In the genomic region with DNA sequence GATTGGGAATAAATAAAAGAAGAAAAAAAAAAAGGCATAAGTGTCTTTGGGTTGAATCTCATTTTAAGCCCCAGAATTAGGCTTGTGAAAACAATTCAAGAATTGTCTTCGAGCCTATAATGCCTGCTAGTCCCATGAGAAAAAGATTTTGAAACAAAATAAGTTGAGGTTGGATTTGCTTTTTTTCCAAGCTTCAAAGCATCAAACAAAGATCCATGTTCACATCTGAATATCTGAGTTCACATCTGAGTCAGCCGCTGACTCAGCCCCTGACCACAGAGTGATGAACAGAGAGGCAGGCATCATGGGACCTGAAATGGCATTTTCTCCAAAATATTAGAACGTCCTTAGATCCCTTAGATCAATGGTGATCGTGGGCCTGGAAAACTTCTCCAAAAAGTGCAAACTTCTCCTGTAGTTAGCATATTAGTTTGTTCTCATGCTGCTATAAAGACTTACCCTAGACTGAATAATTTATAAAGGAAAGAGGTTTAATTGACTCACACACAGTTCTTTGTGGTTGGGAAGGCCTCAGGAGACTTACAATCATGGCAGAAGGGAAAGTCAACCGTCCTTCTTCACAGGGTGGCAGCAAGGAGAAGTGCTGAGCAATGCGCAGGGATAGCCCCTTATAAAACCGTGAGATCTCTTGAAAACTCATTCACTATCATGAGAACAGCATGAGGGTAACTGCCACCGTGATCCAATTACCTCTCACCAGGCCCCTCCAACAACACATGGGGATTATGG, we compare ENCODE assay signal across 11 cellular contexts.
A peak's percentile ranks its signal among the peaks of the same experiment; 100 is the strongest.
DNase-seq lines count a peak whose midpoint lies in the region; FAIRE-seq and TF ChIP-seq lines count a peak whose summit lies in the region.
"Had no signal": no experiment of that assay in that cellular context is flagged by ENCODE, and none has a peak within 500 bp of the region (broad histone marks: within the 10 kb centered on the region; RNA-seq: fewer than 3 reads in every experiment).

No MANE protein-coding gene starts in this region.

- H3K27me3 ChIP-seq in transverse colon, result no peaks in the 10 kb centered on the region
- H3K27me3 ChIP-seq: testis had no signal

- H3K4me1 ChIP-seq in transverse colon, result no peaks in the 10 kb centered on the region
- H3K4me1 ChIP-seq: testis had no signal

- TF ChIP-seq POLR2A in GM12892 (IDR thresholded peaks at IDR 0.05; ENCODE audit: low read depth, low read length) (no peak), transverse colon (IDR thresholded peaks at IDR 0.05) (no peak)

- no peak overlapping the region for H3K27ac ChIP-seq in transverse colon
- H3K27ac ChIP-seq: testis had no signal

- intact Hi-C loops in transverse colon (cut with DNase I; ENCODE audit: low total_unique reads), result no loop called here

- TF ChIP-seq EP300 in transverse colon (IDR thresholded peaks at IDR 0.05; ENCODE audit: low read depth), result no peak

- in situ Hi-C loops in astrocyte of the cerebellum (cut with HindIII; ENCODE audit: low sequenced_read_pairs) (no loop called here), transverse colon (cut with MboI; ENCODE audit: low pct_ligation_motif_present in 1 of 4, low pct_unique_long_range_greater_than_20kb in 1 of 4, low sequenced_read_pairs in 3 of 4) (no loop called here)

- H3K9me3 ChIP-seq in transverse colon, result no peaks in the 10 kb centered on the region
- H3K9me3 ChIP-seq: testis had no signal

- FAIRE-seq in GM12892 (lab: Jason Lieb, UNC), result no peak

- H3K4me3 ChIP-seq in AG10803 (ENCODE audit: low read length), result no peak overlapping the region
- H3K4me3 ChIP-seq in astrocyte of the cerebellum (ENCODE audit: low read depth, low read length), result no peak overlapping the region
- H3K4me3 ChIP-seq in transverse colon, result no peak overlapping the region
- H3K4me3 ChIP-seq: testis had no signal

- WGBS in transverse colon (ENCODE audit: low coverage in 1 of 2), 2 donors, result 54 to 67% methylated on average over 2 to 8 of the region's 8 CpGs

- TF ChIP-seq CTCF in AG10803 (conservative IDR thresholded peaks at IDR 0.05; ENCODE audit: low read length), result no peak
- no peak for TF ChIP-seq CTCF in astrocyte of the cerebellum (IDR thresholded peaks at IDR 0.05; ENCODE audit: low read depth, low read length, missing control alignments)
- TF ChIP-seq CTCF in transverse colon (IDR thresholded peaks at IDR 0.05), result no peak

- H3K36me3 ChIP-seq in transverse colon, result no peaks in the 10 kb centered on the region

- peak; percentile 93 for DNase-seq in AG10803 (ENCODE audit: low read depth)
- peak; percentile 82 for DNase-seq in HS-27A (ENCODE audit: low read depth)
- peak; percentile 76 for DNase-seq in astrocyte of the cerebellum (ENCODE audit: low read depth)
- DNase-seq in iris pigment epithelial cell (ENCODE audit: low read depth), result peak; percentile 88
- DNase-seq in NCI-H345 treated with DMSO at 0.1 percent for 48 hours (lab: John Stamatoyannopoulos, UW; ENCODE audit: unreplicated experiment), result no peak
- no peak for DNase-seq in effector CD4-positive, alpha-beta T cell
- no peak for DNase-seq in GM12892 (ENCODE audit: insufficient read length)
- no peak for DNase-seq in transverse colon
- DNase-seq: midbrain, NCI-H187, testis had no signal

Comparison
In these comparisons a context has a peak if more than half of its experiments do, and no peak if none do; other contexts are left out.
1. DNase-seq: peak in AG10803 (single experiment), HS-27A (single experiment), astrocyte of the cerebellum (single experiment) and iris pigment epithelial cell (single experiment); none in NCI-H345 treated with DMSO at 0.1 percent for 48 hours (single experiment), effector CD4-positive, alpha-beta T cell (single experiment), GM12892 (single experiment) and transverse colon (single experiment).